Comparison of ENCODE assay signal across 9 cellular contexts in genomic region chr15:38002883-38003477, GRCh38.
DNase-seq lines count a peak whose midpoint lies in the region; ATAC-seq, FAIRE-seq and TF ChIP-seq lines count a peak whose summit lies in the region.
"Had no signal": no experiment of that assay in that cellular context is flagged by ENCODE, and none has a peak within 500 bp of the region (broad histone marks: within the 10 kb centered on the region; RNA-seq: fewer than 3 reads in every experiment).

No MANE protein-coding gene starts in this region.

- intact Hi-C loops in endothelial cell of umbilical vein (cut with micrococcal nuclease): loop anchor here (1.0 to 10.0 kb wide), 5 partner anchors 172 to 411 kb away; partner anchors contain the start of gene SPRED1

- peaks cover 0 to 4% (median 0%) of the 10 kb centered on the region in 3 donors for H3K36me3 Mint-ChIP-seq in CD8-positive, alpha-beta memory T cell

- peak; percentile 68 for ATAC-seq in HG02610 (IDR thresholded peaks at IDR 0.05; ENCODE audit: unreplicated experiment)

- H3K4me1 ChIP-seq in endothelial cell of umbilical vein (ENCODE audit: control insufficient read depth, extremely low read depth, insufficient read depth, low read length): no peaks in the 10 kb centered on the region
- no peaks in the 10 kb centered on the region for H3K4me1 ChIP-seq in CD8-positive, alpha-beta memory T cell (ENCODE audit: insufficient read depth, low read length)

- H3K4me2 ChIP-seq in endothelial cell of umbilical vein (ENCODE audit: insufficient read depth, low read length): no peak overlapping the region
- H3K4me2 ChIP-seq: BLaER1 had no signal

- no peak overlapping the region for H3K27ac Mint-ChIP-seq in CD8-positive, alpha-beta memory T cell

- no peaks in the 10 kb centered on the region for H3K9me1 ChIP-seq in endothelial cell of umbilical vein (replicated peaks; ENCODE audit: control insufficient read depth, extremely low read depth, insufficient read depth, low read length)

- peak; percentile 5 for DNase-seq in NCI-H146 (lab: John Stamatoyannopoulos, UW)
- no peak for DNase-seq in NCI-H146 treated with DMSO at 0.1 percent for 48 hours (lab: John Stamatoyannopoulos, UW; ENCODE audit: unreplicated experiment)
- peak; percentile 43 for DNase-seq in RPMI8226
- peak; percentile 75 for DNase-seq in endothelial cell of umbilical vein (ENCODE audit: low read depth, low spot score)
- peak; percentile 57 for DNase-seq in mucosa of gallbladder (ENCODE audit: low spot score)
- DNase-seq in COR-L47 (lab: John Stamatoyannopoulos, UW): no peak
- no peak for DNase-seq in CD8-positive, alpha-beta memory T cell

- H3K79me2 ChIP-seq in endothelial cell of umbilical vein (ENCODE audit: control insufficient read depth, insufficient read depth, low read length): no peaks in the 10 kb centered on the region

- no peak overlapping the region for H3K4me3 Mint-ChIP-seq in CD8-positive, alpha-beta memory T cell

- H3K27me3 ChIP-seq in endothelial cell of umbilical vein (ENCODE audit: control insufficient read depth in 2 of 2, insufficient read depth in 2 of 2, low read length in 2 of 2): peaks cover 0 to 2% of the 10 kb centered on the region in 2 experiments
- no peaks in the 10 kb centered on the region for H3K27me3 ChIP-seq in CD8-positive, alpha-beta memory T cell (ENCODE audit: insufficient read depth, low read length, poor library complexity, severe bottlenecking)
- H3K27me3 ChIP-seq: BLaER1 had no signal

- H3K9me3 ChIP-seq in endothelial cell of umbilical vein (replicated peaks; ENCODE audit: control insufficient read depth, insufficient read depth, low read length): no peaks in the 10 kb centered on the region
- H3K9me3 ChIP-seq in CD8-positive, alpha-beta memory T cell (ENCODE audit: low read length): no peaks in the 10 kb centered on the region
- H3K9me3 ChIP-seq: BLaER1 had no signal

- H3K36me3 ChIP-seq in endothelial cell of umbilical vein (ENCODE audit: control insufficient read depth in 2 of 2, extremely low read depth in 1 of 2, insufficient read depth in 2 of 2, low read length in 2 of 2): no peaks in the 10 kb centered on the region
- H3K36me3 ChIP-seq in CD8-positive, alpha-beta memory T cell (ENCODE audit: insufficient read depth, low read length): no peaks in the 10 kb centered on the region
- H3K36me3 ChIP-seq: BLaER1 had no signal

- H4K20me1 ChIP-seq in endothelial cell of umbilical vein (replicated peaks; ENCODE audit: control insufficient read depth, extremely low read depth, insufficient read depth, low read length): no peaks in the 10 kb centered on the region
- H4K20me1 ChIP-seq: BLaER1 had no signal

- TF ChIP-seq POLR2A in endothelial cell of umbilical vein (IDR thresholded peaks at IDR 0.05; ENCODE audit: low read depth, low read length): no peak

- FAIRE-seq in endothelial cell of umbilical vein (lab: Jason Lieb, UNC): peak; percentile 94

- H3K27ac ChIP-seq in endothelial cell of umbilical vein (ENCODE audit: insufficient read depth, low read depth, low read length): no peak overlapping the region
- H3K27ac ChIP-seq in CD8-positive, alpha-beta memory T cell (ENCODE audit: low read depth, low read length): no peak overlapping the region
- H3K27ac ChIP-seq: BLaER1 had no signal

- no peak overlapping the region for H3K9ac ChIP-seq in endothelial cell of umbilical vein (replicated peaks; ENCODE audit: extremely low read depth, insufficient read depth, low read length)
- H3K9ac ChIP-seq: BLaER1 had no signal

- CTCF ChIA-PET in endothelial cell of umbilical vein (lab: Charles Lee): interaction anchor here (0.6 to 4.7 kb wide), 20 partner anchors 11 to 437 kb away, joined by 3 to 60 read pairs (median 4); partner anchors contain the start of gene SPRED1
- CTCF ChIA-PET in CD8-positive, alpha-beta memory T cell (lab: Charles Lee): no interaction called here

- BruUV-seq in endothelial cell of umbilical vein (replicated peaks; lab: Mats Ljungman, UMichigan): no TSS peak

- H3K9me3 Mint-ChIP-seq in CD8-positive, alpha-beta memory T cell: peaks cover 3 to 17% (median 8%) of the 10 kb centered on the region in 5 donors

- no peak overlapping the region for H2AFZ ChIP-seq in endothelial cell of umbilical vein (ENCODE audit: low read depth, low read length)

- no peaks in the 10 kb centered on the region for H3K4me1 Mint-ChIP-seq in CD8-positive, alpha-beta memory T cell

- peaks cover 9 to 17% of the 10 kb centered on the region in 2 donors for H3K27me3 Mint-ChIP-seq in CD8-positive, alpha-beta memory T cell

- no peak overlapping the region for H3K4me3 ChIP-seq in endothelial cell of umbilical vein (replicated peaks in 1 of 3; ENCODE audit: insufficient read depth in 1 of 3, low read depth in 1 of 3, low read length in 3 of 3)
- H3K4me3 ChIP-seq in CD8-positive, alpha-beta memory T cell (ENCODE audit: low read length): no peak overlapping the region
- H3K4me3 ChIP-seq: BLaER1 had no signal

- POLR2A ChIA-PET in endothelial cell of umbilical vein (lab: Charles Lee): no interaction called here
- POLR2A ChIA-PET in CD8-positive, alpha-beta memory T cell (lab: Charles Lee): no interaction called here

- peak; percentile 75 for TF ChIP-seq CTCF in endothelial cell of umbilical vein (IDR thresholded peaks at IDR 0.05; ENCODE audit: extremely low read depth in 1 of 2, insufficient read depth in 1 of 2, low read depth in 1 of 2, low read length in 2 of 2)

- dilution Hi-C loops in endothelial cell of umbilical vein (cut with MboI; ENCODE audit: extremely low pct_ligation_motif_present, low sequenced_read_pairs): loop anchor here (25.0 kb wide), 1 partner anchor 359 kb away; no protein-coding TSS in a partner anchor

TF ChIP-seq in endothelial cell of umbilical vein, 7 proteins besides CTCF, POLR2A, EP300 and RAD21:
- no peak for TF ChIP-seq GATA2 (IDR thresholded peaks at IDR 0.05; ENCODE audit: insufficient read depth, insufficient read length, low read depth, low read length)
- no peak for TF ChIP-seq POLR2AphosphoS5 (IDR thresholded peaks at IDR 0.05; ENCODE audit: insufficient read depth, low read depth, low read length)
- TF ChIP-seq FOS (IDR thresholded peaks at IDR 0.05; ENCODE audit: borderline replicate concordance, insufficient read depth, low read length): no peak
- no peak for TF ChIP-seq JUN (IDR thresholded peaks at IDR 0.05; ENCODE audit: borderline replicate concordance, insufficient read depth, insufficient read length, low read depth)
- TF ChIP-seq MAX (IDR thresholded peaks at IDR 0.05; ENCODE audit: insufficient read depth, insufficient read length): no peak
- TF ChIP-seq MYC (IDR thresholded peaks at IDR 0.05; ENCODE audit: low read depth, low read length): no peak
- TF ChIP-seq EZH2 (IDR thresholded peaks at IDR 0.05; ENCODE audit: borderline replicate concordance, low read depth, low read length, severe bottlenecking): no peak

Comparison
In these comparisons a context has a peak if more than half of its experiments do, and no peak if none do; other contexts are left out.
1. DNase-seq: peak in NCI-H146 (single experiment), RPMI8226 (single experiment), endothelial cell of umbilical vein (single experiment) and mucosa of gallbladder (single experiment); none in NCI-H146 treated with DMSO at 0.1 percent for 48 hours (single experiment), COR-L47 (single experiment) and CD8-positive, alpha-beta memory T cell (0 of 5).